10 cellular contexts compared by ENCODE assay signal in genomic region chr5:119398713-119399492, GRCh38. TPM values are rescaled to one million over a fixed set of nuclear protein-coding genes. Genes with fewer than 3 reads are reported as not detected.
DNase-seq lines count a peak whose midpoint lies in the region; ATAC-seq and FAIRE-seq lines count a peak whose summit lies in the region.
"Had no signal": no experiment of that assay in that cellular context is flagged by ENCODE, and none has a peak within 500 bp of the region (broad histone marks: within the 10 kb centered on the region; RNA-seq: fewer than 3 reads in every experiment).

No MANE protein-coding gene starts in this region.

- no peak overlapping the region for H3K27ac ChIP-seq in effector memory CD4-positive, alpha-beta T cell (ENCODE audit: insufficient read depth, low read length, poor library complexity, severe bottlenecking)

- intact Hi-C loops in sciatic nerve (cut with DNase I): no loop called here

- peak; percentile 92 for FAIRE-seq in RCC 7860 (lab: Jason Lieb, UNC)
- FAIRE-seq: astrocyte had no signal

- H3K4me1 ChIP-seq in effector memory CD4-positive, alpha-beta T cell (ENCODE audit: control insufficient read depth, insufficient read depth, low read length, poor library complexity, severe bottlenecking): no peaks in the 10 kb centered on the region

- H3K36me3 ChIP-seq in effector memory CD4-positive, alpha-beta T cell (ENCODE audit: control insufficient read depth, insufficient read depth, low read length): peaks cover 9% of the 10 kb centered on the region

- no peaks in the 10 kb centered on the region for H3K27me3 ChIP-seq in effector memory CD4-positive, alpha-beta T cell (replicated peaks; ENCODE audit: control insufficient read depth, insufficient read depth, low read length, poor library complexity, severe bottlenecking)

- no peak overlapping the region for H3K4me3 ChIP-seq in effector memory CD4-positive, alpha-beta T cell (ENCODE audit: insufficient read depth, low read depth, low read length, poor library complexity, severe bottlenecking)

- peak; percentile 55 for DNase-seq in EH (ENCODE audit: low read depth)
- peak; percentile 89 for DNase-seq in RCC 7860 (ENCODE audit: low spot score)
- DNase-seq in glomerular visceral epithelial cell (ENCODE audit: extremely low spot score): peak; percentile 95
- DNase-seq in sciatic nerve (ENCODE audit: low spot score): no peak
- DNase-seq in effector memory CD4-positive, alpha-beta T cell: no peak
- no peak for DNase-seq in activated CD4-positive, alpha-beta T cell treated with anti-CD3 and anti-CD28 coated beads, Interleukin-2, amount 50 U/mL, for 1 hour
- no peak for DNase-seq in Ammon's horn (ENCODE audit: low spot score)
- DNase-seq: NCI-H1417 had no signal

- H3K9me3 ChIP-seq in effector memory CD4-positive, alpha-beta T cell (ENCODE audit: control insufficient read depth, low read length): no peaks in the 10 kb centered on the region

- ATAC-seq in sciatic nerve: peak; percentile 84
- ATAC-seq in GM18858 (IDR thresholded peaks at IDR 0.05; ENCODE audit: unreplicated experiment): no peak

RNA-seq across cellular contexts. Expression of gene TNFAIP8, which starts 43.1 kb away (rescaled TPM):
- total RNA-seq in sciatic nerve: 14.6 TPM

RNA-seq across cellular contexts. Expression of gene HSD17B4, which starts 53.4 kb away (rescaled TPM):
- total RNA-seq in sciatic nerve: 182 TPM

Comparison
In these comparisons a context has a peak if more than half of its experiments do, and no peak if none do; other contexts are left out.
1. DNase-seq: peak in EH (single experiment), RCC 7860 (single experiment) and glomerular visceral epithelial cell (single experiment); none in sciatic nerve (single experiment), effector memory CD4-positive, alpha-beta T cell (0 of 3), activated CD4-positive, alpha-beta T cell treated with anti-CD3 and anti-CD28 coated beads, Interleukin-2, amount 50 U/mL, for 1 hour (single experiment) and Ammon's horn (single experiment).